ENCODE assay signal across 9 cellular contexts in the genomic region with DNA sequence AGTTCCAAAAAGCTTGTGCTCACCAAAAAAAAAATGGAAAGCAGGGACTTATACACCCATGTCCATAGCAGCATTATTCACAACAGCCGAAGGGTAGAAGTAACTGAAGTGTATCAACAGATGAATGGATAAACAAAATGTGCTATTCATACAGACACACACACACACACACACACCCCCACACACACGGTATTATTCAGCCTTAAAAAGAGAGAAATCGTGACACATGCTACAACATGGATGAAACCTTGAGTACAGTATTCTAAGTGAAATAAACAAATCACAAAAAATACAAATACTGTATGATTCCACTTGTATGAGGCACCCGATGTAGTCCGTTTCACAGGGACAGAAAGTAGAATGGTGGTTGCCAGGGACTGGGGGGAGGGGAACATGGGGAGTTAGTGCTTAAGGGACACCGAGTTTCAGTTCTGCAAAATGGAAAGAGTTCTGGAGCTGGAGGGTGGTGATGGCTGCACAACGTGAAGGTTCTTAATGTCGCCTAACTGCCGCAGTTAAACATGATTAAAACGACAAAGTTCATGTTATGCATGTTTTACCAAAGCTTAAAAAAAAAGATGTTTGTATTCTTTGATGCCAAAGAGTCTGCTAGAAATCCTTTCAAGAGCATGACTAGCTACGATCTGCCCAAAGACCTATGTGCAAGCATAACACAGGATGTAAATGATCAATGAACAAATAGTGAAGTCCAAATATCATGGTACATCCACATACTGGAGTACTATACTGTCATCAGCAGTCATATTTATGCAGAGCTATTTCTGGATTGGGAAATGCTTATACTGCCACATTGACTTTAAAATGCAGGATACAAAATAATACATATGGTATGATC. TPM values are rescaled to one million over a fixed set of nuclear protein-coding genes. Genes with fewer than 3 reads are reported as not detected.
A peak's percentile ranks its signal among the peaks of the same experiment; 100 is the strongest.
DNase-seq lines count a peak whose midpoint lies in the region; ATAC-seq, FAIRE-seq and TF ChIP-seq lines count a peak whose summit lies in the region.
"Had no signal": no experiment of that assay in that cellular context is flagged by ENCODE, and none has a peak within 500 bp of the region (broad histone marks: within the 10 kb centered on the region; RNA-seq: fewer than 3 reads in every experiment).

No MANE protein-coding gene starts in this region.

- peak; percentile 66 for ATAC-seq in HG02571 (IDR thresholded peaks at IDR 0.05; ENCODE audit: unreplicated experiment)

- H3K27ac ChIP-seq in layer of hippocampus (ENCODE audit: low read depth, low read length), result peak overlapping the region; percentile 10
- H3K27ac ChIP-seq: parathyroid adenoma had no signal

- FAIRE-seq in GM12892 (lab: Jason Lieb, UNC), result peak; percentile 85

- DNase-seq in GM12892 (ENCODE audit: insufficient read length) (no peak), NOMO-1 (lab: John Stamatoyannopoulos, UW; ENCODE audit: unreplicated experiment in 2 of 2) (peak; percentile 93 to 97), NCI-H1694 treated with DMSO at 0.1 percent for 48 hours (lab: John Stamatoyannopoulos, UW) (no peak), NCI-H2029 (lab: John Stamatoyannopoulos, UW) (no peak), DMS153 (lab: John Stamatoyannopoulos, UW) (no peak)
- DNase-seq in stimulated activated CD4-positive, alpha-beta T cell treated with anti-CD3 and anti-CD28 coated beads, Interleukin-1b, Interleukin-23, amount 100 ng/mL, for 48 hours, result no peak

- TF ChIP-seq POLR2A in GM12892 (IDR thresholded peaks at IDR 0.05; ENCODE audit: low read depth, low read length), result no peak

- H3K27me3 ChIP-seq in layer of hippocampus (ENCODE audit: control insufficient read depth, insufficient read depth, low read length), result no peaks in the 10 kb centered on the region

RNA-seq across cellular contexts. Expression of gene TNS3, which starts 7.2 kb away (rescaled TPM):
- polyA plus RNA-seq in GM12892 (2012; ENCODE audit: missing spikeins), result 2.6 TPM

Comparison
In these comparisons a context has a peak if more than half of its experiments do, and no peak if none do; other contexts are left out.
1. DNase-seq: peak in NOMO-1 (2 of 2); none in GM12892 (single experiment), NCI-H1694 treated with DMSO at 0.1 percent for 48 hours (single experiment), stimulated activated CD4-positive, alpha-beta T cell treated with anti-CD3 and anti-CD28 coated beads, Interleukin-1b, Interleukin-23, amount 100 ng/mL, for 48 hours (single experiment), NCI-H2029 (single experiment) and DMS153 (single experiment).